ENCODE assay signal across 8 cellular contexts in the genomic region with DNA sequence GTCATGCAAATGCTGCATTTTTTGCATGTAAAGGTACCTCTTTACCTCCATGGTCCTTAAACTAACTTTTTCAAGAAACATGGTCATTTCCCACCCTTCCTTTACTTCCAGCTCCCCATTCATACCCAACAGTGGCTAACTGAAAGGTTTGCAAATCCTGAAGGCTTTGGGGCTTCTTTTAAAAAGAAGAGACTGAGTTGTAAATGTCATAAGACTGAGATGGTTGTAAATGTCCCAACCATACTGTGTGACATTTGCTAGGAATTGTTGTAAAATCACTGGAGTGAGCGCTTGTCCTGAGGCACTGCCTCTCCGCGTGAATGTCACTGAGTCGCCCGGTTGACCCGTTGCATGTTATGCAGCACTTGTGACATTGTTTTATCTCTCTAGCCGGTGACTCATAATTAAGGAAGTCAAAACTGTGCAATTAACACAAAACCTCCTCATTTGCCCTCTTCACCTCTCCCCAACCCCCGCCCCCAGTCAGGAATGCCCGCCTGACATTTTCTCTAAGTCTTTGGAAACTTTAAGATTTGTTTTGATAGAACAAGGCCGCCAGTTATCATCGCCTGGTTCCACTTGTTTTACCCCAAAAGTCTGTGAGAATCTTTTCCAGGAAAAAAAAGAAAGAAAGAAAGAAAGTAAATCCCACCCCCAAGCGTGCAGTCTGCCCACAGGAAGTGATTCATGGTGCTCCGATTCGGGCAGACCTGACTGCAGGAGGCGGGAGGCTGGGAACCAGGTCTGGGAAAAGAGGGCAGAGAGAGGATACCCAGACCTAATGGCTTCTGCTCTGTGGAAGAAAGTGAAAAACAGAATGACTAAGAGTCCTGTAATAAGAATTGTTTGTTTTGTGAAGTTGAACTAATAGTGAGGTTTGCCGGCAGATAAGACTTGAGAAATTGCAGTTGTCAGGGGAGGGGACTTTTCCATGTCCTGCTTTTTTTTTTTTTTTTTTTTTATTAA.
DNase-seq lines count a peak whose midpoint lies in the region; ATAC-seq and TF ChIP-seq lines count a peak whose summit lies in the region.

No MANE protein-coding gene starts in this region.

- no peaks in the 10 kb centered on the region for H3K9me3 ChIP-seq in PC-3 (ENCODE audit: low read length)
- H3K9me3 ChIP-seq in right atrium auricular region = no peaks in the 10 kb centered on the region

- H3K27me3 ChIP-seq in PC-3 (ENCODE audit: low read length) = no peaks in the 10 kb centered on the region
- H3K27me3 ChIP-seq in right atrium auricular region = no peaks in the 10 kb centered on the region

- peaks cover 49% of the 10 kb centered on the region for H3K4me1 Mint-ChIP-seq in activated naive CD8-positive, alpha-beta T cell treated with anti-CD3 and anti-CD28 coated beads, Interleukin-2, amount 10 ng/mL, durations not matched to agents 7 days and 5 days

- POLR2A ChIA-PET in PC-3 (lab: Charles Lee; ENCODE audit: unreplicated experiment) = interaction anchor here (0.6 to 0.7 kb wide), 5 partner anchors 22 to 45 kb away, joined by 3 to 14 read pairs (median 7); no protein-coding TSS in a partner anchor
- POLR2A ChIA-PET in activated naive CD8-positive, alpha-beta T cell treated with anti-CD3 and anti-CD28 coated beads, Interleukin-2, amount 10 ng/mL, durations not matched to agents 7 days and 5 days (lab: Charles Lee) = interaction anchor here (0.9 to 1.1 kb wide), 2 partner anchors 28 to 66 kb away, joined by 3 read pairs; no protein-coding TSS in a partner anchor

- DNase-seq in GM20000 (ENCODE audit: low spot score) (peak; percentile 58), PC-3 (peak; percentile 94), right atrium auricular region (ENCODE audit: low spot score) (peak; percentile 91), skeletal muscle cell (ENCODE audit: low read depth) (peak; percentile 97), NCI-H446 treated with DMSO at 0.1 percent for 48 hours (lab: John Stamatoyannopoulos, UW) (no peak), DMS153 treated with DMSO at 0.1 percent for 48 hours (lab: John Stamatoyannopoulos, UW; ENCODE audit: unreplicated experiment) (no peak)
- DNase-seq in activated naive CD8-positive, alpha-beta T cell treated with anti-CD3 and anti-CD28 coated beads, Interleukin-2, amount 10 ng/mL, durations not matched to agents 7 days and 5 days = no peak

- H3K4me1 ChIP-seq in PC-3 (ENCODE audit: insufficient read depth, low read length) (peaks cover 62% of the 10 kb centered on the region), right atrium auricular region (peaks cover 0 to 76% of the 10 kb centered on the region in 2 donors)

- peak overlapping the region; percentile 76 for H3K4me2 ChIP-seq in PC-3 (ENCODE audit: low read length)

- no peaks in the 10 kb centered on the region for H3K36me3 Mint-ChIP-seq in activated naive CD8-positive, alpha-beta T cell treated with anti-CD3 and anti-CD28 coated beads, Interleukin-2, amount 10 ng/mL, durations not matched to agents 7 days and 5 days

- H3K4me3 ChIP-seq in PC-3 (ENCODE audit: low read length) = peak overlapping the region; percentile 15; the same call in 1 of the 2 replicates
- H3K4me3 ChIP-seq in right atrium auricular region = peak overlapping the region in 1 of 2 donors; percentile 9
- H3K4me3 ChIP-seq in skeletal muscle cell (ENCODE audit: low read depth, low read length) = peak overlapping the region; percentile 7

- peak overlapping the region; percentile 70 for H3K4me3 Mint-ChIP-seq in activated naive CD8-positive, alpha-beta T cell treated with anti-CD3 and anti-CD28 coated beads, Interleukin-2, amount 10 ng/mL, durations not matched to agents 7 days and 5 days

- no peak for TF ChIP-seq CTCF in GM20000 (IDR thresholded peaks at IDR 0.05; ENCODE audit: extremely low read depth, missing control alignments)
- no peak for TF ChIP-seq CTCF in PC-3 (conservative IDR thresholded peaks at IDR 0.05; ENCODE audit: low read depth, low read length)
- no peak for TF ChIP-seq CTCF in right atrium auricular region (IDR thresholded peaks at IDR 0.05)

- no peaks in the 10 kb centered on the region for H3K9me2 ChIP-seq in PC-3 (replicated peaks; ENCODE audit: low read length)

- peaks cover 85% of the 10 kb centered on the region for H3K79me2 ChIP-seq in PC-3 (ENCODE audit: low read length)

- BruUV-seq in PC-3 (replicated peaks; lab: Mats Ljungman, UMichigan) = TSS peak; percentile 61

- H3K9ac ChIP-seq in PC-3 (ENCODE audit: low read length) = peak overlapping the region; percentile 81

- no peaks in the 10 kb centered on the region for H3K9me3 Mint-ChIP-seq in activated naive CD8-positive, alpha-beta T cell treated with anti-CD3 and anti-CD28 coated beads, Interleukin-2, amount 10 ng/mL, durations not matched to agents 7 days and 5 days

- CTCF ChIA-PET in PC-3 (lab: Charles Lee) = interaction anchor here (0.6 kb wide), 2 partner anchors 23 to 27 kb away, joined by 3 read pairs; no protein-coding TSS in a partner anchor

- H4K20me1 ChIP-seq in PC-3 (ENCODE audit: low read length) = no peaks in the 10 kb centered on the region

- H3F3A ChIP-seq in PC-3 (ENCODE audit: low read length, unreplicated experiment) = peaks cover 5% of the 10 kb centered on the region

- intact Hi-C loops in PC-3 (cut with micrococcal nuclease) = loop anchor here (1.0 kb wide), 1 partner anchor 25 kb away; no protein-coding TSS in a partner anchor

- peaks cover 30% of the 10 kb centered on the region for H3K36me3 ChIP-seq in PC-3 (ENCODE audit: low read depth, low read length)
- H3K36me3 ChIP-seq in right atrium auricular region = no peaks in the 10 kb centered on the region

- peak overlapping the region; percentile 59 for H3K27ac Mint-ChIP-seq in activated naive CD8-positive, alpha-beta T cell treated with anti-CD3 and anti-CD28 coated beads, Interleukin-2, amount 10 ng/mL, durations not matched to agents 7 days and 5 days

- no peaks in the 10 kb centered on the region for H3K27me3 Mint-ChIP-seq in activated naive CD8-positive, alpha-beta T cell treated with anti-CD3 and anti-CD28 coated beads, Interleukin-2, amount 10 ng/mL, durations not matched to agents 7 days and 5 days

- ATAC-seq in PC-3 (peak; percentile 56), GM21576 (IDR thresholded peaks at IDR 0.05; ENCODE audit: unreplicated experiment) (no peak)
- ATAC-seq in activated naive CD8-positive, alpha-beta T cell treated with anti-CD3 and anti-CD28 coated beads, Interleukin-2, amount 10 ng/mL, durations not matched to agents 7 days and 5 days (ENCODE audit: low read depth) = peak; percentile 21

- peak overlapping the region; percentile 100 for H3K27ac ChIP-seq in PC-3 (ENCODE audit: low read length)
- H3K27ac ChIP-seq in right atrium auricular region = peak overlapping the region; percentile 60 to 78

- no peak overlapping the region for H2AFZ ChIP-seq in PC-3 (ENCODE audit: low read length)

Comparison
In these comparisons a context has a peak if more than half of its experiments do, and no peak if none do; other contexts are left out.
1. DNase-seq: peak in GM20000 (single experiment), PC-3 (single experiment), right atrium auricular region (single experiment) and skeletal muscle cell (single experiment); none in activated naive CD8-positive, alpha-beta T cell treated with anti-CD3 and anti-CD28 coated beads, Interleukin-2, amount 10 ng/mL, durations not matched to agents 7 days and 5 days (single experiment), NCI-H446 treated with DMSO at 0.1 percent for 48 hours (single experiment) and DMS153 treated with DMSO at 0.1 percent for 48 hours (single experiment).